1 cellular context compared by ENCODE assay signal in genomic region chr5:138553437-138554095, GRCh38.
A peak's percentile ranks its signal among the peaks of the same experiment; 100 is the strongest.
TF ChIP-seq lines count a peak whose summit lies in the region.

No MANE protein-coding gene starts in this region.

TF ChIP-seq in H1, 55 proteins besides CTCF, POLR2A, EP300 and RAD21:
- no peak for TF ChIP-seq SIN3A (conservative IDR thresholded peaks at IDR 0.05 in 1 of 2, IDR thresholded peaks at IDR 0.05 in 1 of 2; ENCODE audit: low read depth in 1 of 2, low read length in 2 of 2)
- no peak for TF ChIP-seq EZH2 (IDR thresholded peaks at IDR 0.05; ENCODE audit: low read depth, low read length, severe bottlenecking)
- TF ChIP-seq ZNF274 (IDR thresholded peaks at IDR 0.05; ENCODE audit: borderline replicate concordance, extremely low read depth, low read length), result no peak
- TF ChIP-seq HDAC2 (IDR thresholded peaks at IDR 0.05; ENCODE audit: borderline replicate concordance in 1 of 2, low read depth in 2 of 2, low read length in 2 of 2), result no peak
- no peak for TF ChIP-seq RBBP5 (IDR thresholded peaks at IDR 0.05; ENCODE audit: borderline replicate concordance, low read depth, low read length)
- no peak for TF ChIP-seq BRCA1 (IDR thresholded peaks at IDR 0.05; ENCODE audit: low read depth, low read length)
- peak; percentile 63; the same call in 1 of the 2 replicates for TF ChIP-seq POLR2AphosphoS5 (IDR thresholded peaks at IDR 0.05; ENCODE audit: low read depth, low read length)
